8 cellular contexts compared by ENCODE assay signal in the genomic region with DNA sequence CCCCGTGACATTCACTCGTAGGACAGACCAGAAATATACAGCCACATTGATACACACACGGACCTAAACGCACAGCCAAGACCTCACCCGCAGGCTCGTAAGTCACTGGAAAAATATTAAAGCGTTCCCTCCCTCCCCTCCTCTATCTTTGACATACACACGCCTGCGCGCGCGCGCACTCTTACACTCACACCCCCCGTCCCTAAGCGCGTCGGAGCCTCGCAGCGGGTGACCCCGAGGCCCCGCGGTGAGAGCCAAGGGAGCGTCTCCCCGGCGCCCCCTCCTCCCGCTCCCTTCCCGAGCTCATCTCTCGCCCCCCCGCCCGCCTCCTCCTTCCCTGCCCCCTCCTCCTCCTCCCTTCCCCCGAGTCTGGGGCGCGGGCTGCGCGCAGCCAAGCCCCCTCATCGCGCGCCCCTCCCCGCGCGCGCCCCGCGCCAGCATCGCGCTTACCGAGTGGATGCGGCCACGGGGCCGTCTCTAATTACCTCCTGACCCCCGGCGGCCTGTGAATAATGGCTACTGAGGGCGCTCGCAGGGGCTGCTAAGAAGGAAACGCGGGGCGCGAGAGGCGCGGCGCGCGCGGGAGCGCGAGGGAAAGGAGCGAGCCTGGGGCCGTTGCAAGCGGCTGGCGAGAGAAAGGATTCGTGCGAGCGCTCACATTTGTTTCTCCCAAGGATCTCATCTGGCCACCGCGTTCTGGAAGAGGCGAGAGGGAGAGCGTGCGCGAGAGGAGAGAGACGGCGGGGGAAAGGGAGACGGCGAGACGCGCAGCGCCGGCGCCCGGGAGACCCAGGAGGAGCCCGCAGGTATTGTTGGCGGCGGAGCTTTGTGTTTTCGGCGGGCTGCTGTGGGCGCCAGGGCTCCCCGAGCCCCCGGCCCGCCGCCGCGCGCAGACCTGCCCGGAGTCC. TPM values are rescaled to one million over a fixed set of nuclear protein-coding genes. Genes with fewer than 3 reads are reported as not detected.
DNase-seq lines count a peak whose midpoint lies in the region; ATAC-seq and TF ChIP-seq lines count a peak whose summit lies in the region.

No MANE protein-coding gene starts in this region.

- peak overlapping the region; percentile 40; the same call in 1 of the 2 replicates for H4K91ac ChIP-seq in IMR-90 (ENCODE audit: insufficient read depth, low read depth, low read length)

- H2BK120ac ChIP-seq in IMR-90 (ENCODE audit: low read depth, low read length): peak overlapping the region; percentile 4; the same call in 1 of the 2 replicates

- peak overlapping the region; percentile 89 for H3K4me2 ChIP-seq in IMR-90 (ENCODE audit: low read depth, low read length)
- H3K4me2 ChIP-seq in neural progenitor cell: peak overlapping the region; percentile 96

- H3K4me1 Mint-ChIP-seq in neural progenitor cell: peaks cover 61% of the 10 kb centered on the region

- peaks cover 36% of the 10 kb centered on the region for H3K9me1 ChIP-seq in IMR-90 (ENCODE audit: insufficient read depth, low read length)

- H3K27ac Mint-ChIP-seq in neural progenitor cell: peak overlapping the region; percentile 84

- POLR2A ChIA-PET in IMR-90 (lab: Charles Lee; ENCODE audit: unreplicated experiment): no interaction called here

- peak overlapping the region; percentile 65 for H2BK5ac ChIP-seq in IMR-90 (ENCODE audit: low read depth, low read length, poor library complexity, severe bottlenecking)

- H2AFZ ChIP-seq in IMR-90 (replicated peaks; ENCODE audit: low read length, poor library complexity) (peak overlapping the region; percentile 77), neural progenitor cell (replicated peaks) (no peak overlapping the region)

- H4K20me1 ChIP-seq in IMR-90 (ENCODE audit: insufficient read depth, low read length) (peaks cover 98% of the 10 kb centered on the region), neural progenitor cell (ENCODE audit: low read depth) (peaks cover 97% of the 10 kb centered on the region)

- no peak; the same call in 1 of the 2 replicates for TF ChIP-seq POLR2A in IMR-90 (IDR thresholded peaks at IDR 0.05; ENCODE audit: low read depth, low read length)

- no TSS peak for BruUV-seq in IMR-90 (replicated peaks; lab: Mats Ljungman, UMichigan)

- peak overlapping the region; percentile 83 for H2AK5ac ChIP-seq in IMR-90 (ENCODE audit: low read depth, low read length)

- H3K9me3 Mint-ChIP-seq in neural progenitor cell: no peaks in the 10 kb centered on the region

- TF ChIP-seq CTCF in IMR-90 (conservative IDR thresholded peaks at IDR 0.05; ENCODE audit: low read depth, low read length) (no peak), fibroblast of mammary gland (conservative IDR thresholded peaks at IDR 0.05; ENCODE audit: control insufficient read depth, insufficient read depth, low read depth, low read length) (no peak), neural progenitor cell (IDR thresholded peaks at IDR 0.05) (no peak)

- H3K36me3 Mint-ChIP-seq in neural progenitor cell: peaks cover 4% of the 10 kb centered on the region

- H3F3A ChIP-seq in neural progenitor cell (ENCODE audit: low read depth): peaks cover 46% of the 10 kb centered on the region

- peak overlapping the region; percentile 95 for H2AK9ac ChIP-seq in IMR-90 (replicated peaks; ENCODE audit: low read depth, low read length, poor library complexity)

- H3K4me3 ChIP-seq in IMR-90 (ENCODE audit: insufficient read depth, low read depth, low read length) (peak overlapping the region; percentile 48), fibroblast of mammary gland (ENCODE audit: control insufficient read depth, low read depth, low read length) (peak overlapping the region; percentile 48), neural progenitor cell (peak overlapping the region; percentile 74)

- H3K27ac ChIP-seq in IMR-90 (ENCODE audit: insufficient read depth, low read length) (peak overlapping the region; percentile 78), neural progenitor cell (no peak overlapping the region)

- peak overlapping the region; percentile 91 for H3K4me3 Mint-ChIP-seq in neural progenitor cell

- H3K27me3 ChIP-seq in IMR-90 (ENCODE audit: control insufficient read depth, insufficient read depth, low read length) (no peaks in the 10 kb centered on the region), neural progenitor cell (peaks cover 87% of the 10 kb centered on the region)

- peaks cover 37% of the 10 kb centered on the region for H3K4me1 ChIP-seq in IMR-90 (ENCODE audit: control insufficient read depth, insufficient read depth, low read length)
- peaks cover 25% of the 10 kb centered on the region for H3K4me1 ChIP-seq in neural progenitor cell

- H3K9ac ChIP-seq in IMR-90 (ENCODE audit: low read depth, low read length) (peak overlapping the region; percentile 60), neural progenitor cell (no peak overlapping the region)

- peaks cover 11% of the 10 kb centered on the region for H3K79me2 ChIP-seq in neural progenitor cell (ENCODE audit: low read depth)

- no peaks in the 10 kb centered on the region for H3K9me3 ChIP-seq in IMR-90 (ENCODE audit: control insufficient read depth, insufficient read depth, low read length)
- H3K9me3 ChIP-seq in neural progenitor cell (ENCODE audit: low read depth): no peaks in the 10 kb centered on the region

- no peak for TF ChIP-seq RAD21 in IMR-90 (IDR thresholded peaks at IDR 0.05; ENCODE audit: low read length)

- no peak overlapping the region for H2BK20ac ChIP-seq in IMR-90 (ENCODE audit: low read depth, low read length)

- intact Hi-C loops in IMR-90 (cut with micrococcal nuclease): loop anchor here (1.0 to 5.0 kb wide), 2 partner anchors 10 to 41 kb away; a partner anchor contains a TSS

- CTCF ChIA-PET in IMR-90 (lab: Yijun Ruan, JAX): no interaction called here

- H3K14ac ChIP-seq in IMR-90 (replicated peaks; ENCODE audit: low read depth, low read length): 0 out of 2 replicates have a peak overlapping the region, but pooled peaks have one; percentile 51

- dilution Hi-C loops in IMR-90 (cut with HindIII; ENCODE audit: low sequenced_read_pairs, unreplicated experiment): no loop called here

- peak; percentile 44 for DNase-seq in CMK (ENCODE audit: low read depth)
- DNase-seq in IMR-90: peak; percentile 90
- peak; percentile 41 for DNase-seq in activated T-cell treated with anti-CD3 and anti-CD28 coated beads, Interleukin-2, amount 50 U/mL, for 1 hour
- peak; percentile 79 for DNase-seq in fibroblast of mammary gland (ENCODE audit: low read depth)
- DNase-seq in neural progenitor cell (ENCODE audit: low spot score): peak; percentile 77
- no peak for DNase-seq in NCI-H128 (lab: John Stamatoyannopoulos, UW; ENCODE audit: unreplicated experiment)
- no peak for DNase-seq in NOMO-1 (lab: John Stamatoyannopoulos, UW; ENCODE audit: unreplicated experiment in 2 of 2)
- no peak for DNase-seq in SHP77 treated with DMSO at 0.1 percent for 48 hours (lab: John Stamatoyannopoulos, UW)

- H3K36me3 ChIP-seq in IMR-90 (ENCODE audit: control insufficient read depth, insufficient read depth, low read length): peaks cover 8% of the 10 kb centered on the region; the same call in 1 of the 2 replicates
- no peaks in the 10 kb centered on the region for H3K36me3 ChIP-seq in neural progenitor cell

- no peak overlapping the region for H2BK15ac ChIP-seq in IMR-90 (ENCODE audit: low read depth, low read length)

- H3K56ac ChIP-seq in IMR-90 (ENCODE audit: extremely low read depth, insufficient read depth, low read length): no peak overlapping the region

- H3K27me3 Mint-ChIP-seq in neural progenitor cell (ENCODE audit: insufficient read depth, low read depth): peaks cover 11% of the 10 kb centered on the region

- peaks cover 33 to 89% of the 10 kb centered on the region in 2 experiments for H3K79me1 ChIP-seq in IMR-90 (ENCODE audit: low read depth in 1 of 2, low read length in 2 of 2)

- 1% methylated on average over 16 of the region's 103 CpGs; no CpG with 5 or more reads in 1 of the 2 experiments for WGBS in IMR-90 (ENCODE audit: extremely low coverage in 2 of 2, insufficient read length in 1 of 2), 2 experiments

- peak; percentile 74 for ATAC-seq in IMR-90 (ENCODE audit: low read depth)

- peak overlapping the region in 1 of 2 experiments; percentile 57; a peak in 1 of 4 replicates for H4K8ac ChIP-seq in IMR-90 (ENCODE audit: low read depth in 2 of 2, low read length in 2 of 2)

- H3K4ac ChIP-seq in IMR-90 (ENCODE audit: low read depth, low read length): peak overlapping the region; percentile 77

- peak overlapping the region; percentile 32; the same call in 1 of the 2 replicates for H3K18ac ChIP-seq in IMR-90 (ENCODE audit: low read depth, low read length)

- no peak overlapping the region; the same call in 1 of the 2 replicates for H4K5ac ChIP-seq in IMR-90 (ENCODE audit: low read depth, low read length)

- in situ Hi-C loops in IMR-90 (cut with MboI; ENCODE audit: low sequenced_read_pairs): no loop called here

- H3K23ac ChIP-seq in IMR-90 (ENCODE audit: low read depth, low read length): peak overlapping the region; percentile 92; the same call in 1 of the 2 replicates

TF ChIP-seq in IMR-90, 13 proteins besides CTCF, POLR2A, EP300 and RAD21 (continues in another document):
- TF ChIP-seq RFX5 (IDR thresholded peaks at IDR 0.05; ENCODE audit: low read depth, low read length): no peak
- TF ChIP-seq FOS (IDR thresholded peaks at IDR 0.05; ENCODE audit: low read depth, low read length): no peak
- 0 out of 2 replicates have a peak, but pooled peaks have one; percentile 31 for TF ChIP-seq MXI1 (IDR thresholded peaks at IDR 0.05; ENCODE audit: borderline replicate concordance, low read depth, low read length)
- no peak for TF ChIP-seq CHD1 (IDR thresholded peaks at IDR 0.05; ENCODE audit: low read depth, low read length)
- TF ChIP-seq CEBPB (IDR thresholded peaks at IDR 0.05; ENCODE audit: low read depth, low read length): no peak
- TF ChIP-seq MAFK (IDR thresholded peaks at IDR 0.05; ENCODE audit: low read depth, low read length): no peak
- no peak for TF ChIP-seq SMC3 (IDR thresholded peaks at IDR 0.05; ENCODE audit: low read depth, low read length)
- TF ChIP-seq, protein P1, sequence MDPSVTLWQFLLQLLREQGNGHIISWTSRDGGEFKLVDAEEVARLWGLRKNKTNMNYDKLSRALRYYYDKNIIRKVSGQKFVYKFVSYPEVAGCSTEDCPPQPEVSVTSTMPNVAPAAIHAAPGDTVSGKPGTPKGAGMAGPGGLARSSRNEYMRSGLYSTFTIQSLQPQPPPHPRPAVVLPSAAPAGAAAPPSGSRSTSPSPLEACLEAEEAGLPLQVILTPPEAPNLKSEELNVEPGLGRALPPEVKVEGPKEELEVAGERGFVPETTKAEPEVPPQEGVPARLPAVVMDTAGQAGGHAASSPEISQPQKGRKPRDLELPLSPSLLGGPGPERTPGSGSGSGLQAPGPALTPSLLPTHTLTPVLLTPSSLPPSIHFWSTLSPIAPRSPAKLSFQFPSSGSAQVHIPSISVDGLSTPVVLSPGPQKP (IDR thresholded peaks at IDR 0.05; ENCODE audit: borderline replicate concordance, low read depth, low read length): no peak
- peak; percentile 26; the same call in 1 of the 2 replicates for TF ChIP-seq MAZ (IDR thresholded peaks at IDR 0.05; ENCODE audit: borderline replicate concordance, low read depth, low read length)

RNA-seq across cellular contexts. Expression of a gene that starts 42.4 kb away (rescaled TPM):
- total RNA-seq in IMR-90 (2012; rRNA removed): 1.8 and 1.9 TPM in 2 replicates
- 10.5 and 14.0 TPM in 2 replicates for polyA plus RNA-seq in IMR-90 (2012; rRNA removed)
- 5.5 and 10.5 TPM in 2 replicates for polyA plus RNA-seq in IMR-90 (2012; cell fraction: cytosol; rRNA removed)
- 18.8 and 32.7 TPM in 2 replicates for polyA plus RNA-seq in IMR-90 (2012; cell fraction: nucleus; rRNA removed; ENCODE audit: low replicate concordance)
- total RNA-seq in neural progenitor cell (ENCODE audit: low replicate concordance): 18.0 and 27.4 TPM in 2 replicates

Comparison
In these comparisons a context has a peak if more than half of its experiments do, and no peak if none do; other contexts are left out.
1. DNase-seq: peak in CMK (single experiment), IMR-90 (single experiment), activated T-cell treated with anti-CD3 and anti-CD28 coated beads, Interleukin-2, amount 50 U/mL, for 1 hour (single experiment), fibroblast of mammary gland (single experiment) and neural progenitor cell (single experiment); none in NCI-H128 (single experiment), NOMO-1 (0 of 2) and SHP77 treated with DMSO at 0.1 percent for 48 hours (single experiment).
2. Peak in every context shown above with its lines, with median percentiles within 50 percentile points of each other: H3K4me3 ChIP-seq.